ENCODE assay signal across 8 cellular contexts in the genomic region with DNA sequence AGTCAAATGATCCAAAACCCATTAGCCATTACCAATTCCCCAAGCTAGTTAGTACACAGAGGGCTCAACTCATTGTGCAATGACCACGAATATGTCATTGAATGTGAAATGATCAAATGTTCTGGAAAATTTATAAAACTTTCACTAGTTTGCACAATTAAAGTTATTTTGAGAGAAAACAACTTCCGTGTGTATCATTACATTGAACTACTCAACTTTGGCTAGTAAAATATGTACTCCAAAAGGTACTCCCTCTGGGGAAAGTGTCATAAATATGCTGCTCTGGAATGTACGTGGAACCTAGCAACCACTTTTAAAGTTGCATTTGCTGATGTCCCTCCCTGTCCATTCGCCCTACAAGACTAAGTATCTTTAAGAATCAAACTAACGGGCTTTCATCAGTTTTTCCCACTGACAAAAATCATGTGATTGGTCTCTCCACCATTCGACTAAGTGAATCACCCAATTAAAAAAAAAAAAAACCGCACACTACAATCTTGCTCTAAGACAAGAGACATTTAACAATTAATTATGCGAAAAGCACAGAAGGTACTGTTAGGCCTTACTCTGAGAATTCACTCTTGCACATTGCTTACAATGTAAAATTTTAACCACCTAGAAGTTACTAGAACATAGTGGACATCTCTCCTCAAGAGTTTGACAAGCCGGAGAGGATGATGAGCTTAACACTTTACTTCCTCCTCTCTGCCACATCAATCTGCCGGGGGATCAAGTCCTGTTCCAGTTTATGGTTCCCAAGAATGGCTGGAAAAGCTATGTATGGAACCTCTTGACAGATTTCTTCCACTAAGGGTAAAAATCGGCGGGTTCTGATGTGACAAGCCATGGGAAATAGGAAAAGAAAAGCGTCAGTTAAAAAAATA. TPM values are rescaled to one million over a fixed set of nuclear protein-coding genes. Genes with fewer than 3 reads are reported as not detected.
A peak's percentile ranks its signal among the peaks of the same experiment; 100 is the strongest.
DNase-seq lines count a peak whose midpoint lies in the region; ATAC-seq, FAIRE-seq and TF ChIP-seq lines count a peak whose summit lies in the region.

No MANE protein-coding gene starts in this region.

- WGBS in small intestine, 3 donors = 7 to 17% (median 9%) methylated on average over 13 of the region's 13 CpGs

- no peaks in the 10 kb centered on the region for H3K27me3 Mint-ChIP-seq in activated T-cell treated with anti-CD3 and anti-CD28 coated beads, Interleukin-2, amount 50 U/mL, for 24 hours
- no peaks in the 10 kb centered on the region for H3K27me3 Mint-ChIP-seq in glutamatergic neuron (ENCODE audit: unreplicated experiment)

- H3K4me3 ChIP-seq in WERI-Rb-1 (ENCODE audit: low read depth, low read length) (peak overlapping the region; percentile 53), small intestine (ENCODE audit: low read depth in 1 of 2, low read length in 2 of 2) (peak overlapping the region; percentile 94)

- TF ChIP-seq CTCF in WERI-Rb-1 (IDR thresholded peaks at IDR 0.05; ENCODE audit: low read depth, low read length) = no peak
- TF ChIP-seq CTCF in glutamatergic neuron (IDR thresholded peaks at IDR 0.05; ENCODE audit: partially characterized antibody, unreplicated experiment) = no peak

- FAIRE-seq in small intestine (lab: Jason Lieb, UNC) = no peak

- H3K36me3 Mint-ChIP-seq in activated T-cell treated with anti-CD3 and anti-CD28 coated beads, Interleukin-2, amount 50 U/mL, for 24 hours (ENCODE audit: low read depth) = peaks cover 36% of the 10 kb centered on the region
- no peaks in the 10 kb centered on the region for H3K36me3 Mint-ChIP-seq in glutamatergic neuron (ENCODE audit: unreplicated experiment)

- no peaks in the 10 kb centered on the region for H3K36me3 ChIP-seq in WERI-Rb-1
- H3K36me3 ChIP-seq in small intestine (ENCODE audit: control insufficient read depth in 2 of 2, insufficient read depth in 2 of 2, low read length in 2 of 2) = peaks cover 0 to 2% of the 10 kb centered on the region in 2 donors

- no peaks in the 10 kb centered on the region for H3K9me3 Mint-ChIP-seq in activated T-cell treated with anti-CD3 and anti-CD28 coated beads, Interleukin-2, amount 50 U/mL, for 24 hours
- peaks cover 2% of the 10 kb centered on the region for H3K9me3 Mint-ChIP-seq in glutamatergic neuron (ENCODE audit: unreplicated experiment)

- DNase-seq in activated T-cell treated with anti-CD3 and anti-CD28 coated beads, Interleukin-2, amount 50 U/mL, for 24 hours = no peak
- DNase-seq in activated T-cell treated with anti-CD3 and anti-CD28 coated beads, Interleukin-2, amount 50 U/mL, for 1 hour = no peak
- no peak for DNase-seq in WERI-Rb-1
- DNase-seq in glutamatergic neuron = no peak
- peak; percentile 26 for DNase-seq in small intestine
- no peak for DNase-seq in NK-92 treated with Interleukin-12 subunit alpha and Interleukin-12 subunit beta, amount 100 ng/mL, for 24 hours (lab: John Stamatoyannopoulos, UW)

- ATAC-seq in HG03571 (IDR thresholded peaks at IDR 0.05; ENCODE audit: unreplicated experiment) (no peak), GM19328 (IDR thresholded peaks at IDR 0.05; ENCODE audit: unreplicated experiment) (no peak)

- H3K27ac ChIP-seq in WERI-Rb-1 (no peak overlapping the region), small intestine (ENCODE audit: low read depth in 1 of 2, low read length in 1 of 2) (peak overlapping the region; percentile 93 to 99)

- no peaks in the 10 kb centered on the region for H3K27me3 ChIP-seq in WERI-Rb-1 (ENCODE audit: insufficient read depth, low read depth, severe bottlenecking)
- no peaks in the 10 kb centered on the region for H3K27me3 ChIP-seq in small intestine (ENCODE audit: control insufficient read depth in 2 of 2, insufficient read depth in 2 of 2, low read length in 2 of 2)

- H3K27ac Mint-ChIP-seq in activated T-cell treated with anti-CD3 and anti-CD28 coated beads, Interleukin-2, amount 50 U/mL, for 24 hours = peak overlapping the region; percentile 95
- peak overlapping the region; percentile 95 for H3K27ac Mint-ChIP-seq in glutamatergic neuron (ENCODE audit: unreplicated experiment)

- peak overlapping the region; percentile 92 for H3K4me3 Mint-ChIP-seq in activated T-cell treated with anti-CD3 and anti-CD28 coated beads, Interleukin-2, amount 50 U/mL, for 24 hours
- peak overlapping the region; percentile 98 for H3K4me3 Mint-ChIP-seq in glutamatergic neuron (ENCODE audit: unreplicated experiment)

- H3K4me1 Mint-ChIP-seq in activated T-cell treated with anti-CD3 and anti-CD28 coated beads, Interleukin-2, amount 50 U/mL, for 24 hours (ENCODE audit: low read depth) = peaks cover 48% of the 10 kb centered on the region
- peaks cover 24% of the 10 kb centered on the region for H3K4me1 Mint-ChIP-seq in glutamatergic neuron (ENCODE audit: low read depth, unreplicated experiment)

- H3K4me1 ChIP-seq in small intestine (ENCODE audit: control insufficient read depth in 2 of 2, insufficient read depth in 1 of 2, low read depth in 1 of 2, low read length in 1 of 2) = peaks cover 2 to 9% of the 10 kb centered on the region in 2 donors

- H3K9me3 ChIP-seq in WERI-Rb-1 (ENCODE audit: severe bottlenecking) (no peaks in the 10 kb centered on the region), small intestine (ENCODE audit: control insufficient read depth, low read depth) (no peaks in the 10 kb centered on the region)

RNA-seq across cellular contexts. Expression of gene ACBD3, which starts 1.1 kb away (rescaled TPM):
- 33.7 TPM for total RNA-seq in glutamatergic neuron (ENCODE audit: unreplicated experiment)
- polyA plus RNA-seq in small intestine = 10 to 100 TPM; 16.1 to 28.6 (median 18.1) TPM

RNA-seq across cellular contexts. Expression of gene MIXL1, which starts 38.1 kb away (rescaled TPM):
- total RNA-seq in glutamatergic neuron (ENCODE audit: unreplicated experiment) = 0.54 TPM
- polyA plus RNA-seq in small intestine = 1 to 10 TPM in 1 of 3 donors, under 1 TPM in 1, not detected in 1; 0.15 to 1.1 TPM
